ENCODE assay signal across 1 cellular context in genomic region chr4:154779362-154779947, GRCh38.
TF ChIP-seq lines count a peak whose summit lies in the region.

No MANE protein-coding gene starts in this region.

TF ChIP-seq in SK-N-SH treated with all-trans-retinoic acid at 6 μM for 48 hours, 23 proteins besides CTCF, POLR2A, EP300 and RAD21 (continued from another document):
- TF ChIP-seq CREB5 (CRISPR knock-in tag; IDR thresholded peaks at IDR 0.05; ENCODE audit: low read depth) (no peak), CSDC2 (CRISPR knock-in tag; IDR thresholded peaks at IDR 0.05) (no peak)
